ENCODE assay signal across 8 cellular contexts in genomic region chr7:64463636-64464375, GRCh38.
DNase-seq lines count a peak whose midpoint lies in the region; ATAC-seq and TF ChIP-seq lines count a peak whose summit lies in the region.

No MANE protein-coding gene starts in this region.

- peak overlapping the region; percentile 56; the same call in 2 of the 3 replicates for H3K4me3 Mint-ChIP-seq in GM23338

- H3K27ac Mint-ChIP-seq in GM23338: no peak overlapping the region

- no peak for DNase-seq in GM23338 (ENCODE audit: low spot score)
- peak; percentile 22 for DNase-seq in T-helper 22 cell (ENCODE audit: low read depth)
- peak; percentile 70 for DNase-seq in fibroblast of mammary gland (ENCODE audit: low read depth)
- peak; percentile 63 to 78 (median 72) for DNase-seq in ovary
- DNase-seq in NCI-H2196 (lab: John Stamatoyannopoulos, UW; ENCODE audit: unreplicated experiment): no peak

- H3K27ac ChIP-seq in GM23338 (ENCODE audit: low read depth) (no peak overlapping the region), ovary (peak overlapping the region in 1 of 2 donors; percentile 16)

- H3K27me3 Mint-ChIP-seq in GM23338 (ENCODE audit: insufficient read depth, low read depth, poor library complexity): no peaks in the 10 kb centered on the region

- H3K36me3 Mint-ChIP-seq in GM23338 (ENCODE audit: low read depth): peaks cover 20% of the 10 kb centered on the region

- no peak for TF ChIP-seq POLR2A in ovary (IDR thresholded peaks at IDR 0.05)

- H3F3A ChIP-seq in GM23338 (replicated peaks; ENCODE audit: low read depth): no peaks in the 10 kb centered on the region

- no peaks in the 10 kb centered on the region for H3K79me2 ChIP-seq in GM23338 (replicated peaks; ENCODE audit: insufficient read depth)

- no peaks in the 10 kb centered on the region for H3K9me3 ChIP-seq in ovary

- H3K36me3 ChIP-seq in GM23338 (ENCODE audit: insufficient read depth) (no peaks in the 10 kb centered on the region; the same call in 1 of the 2 replicates), ovary (no peaks in the 10 kb centered on the region)

- TF ChIP-seq CTCF in GM23338 (conservative IDR thresholded peaks at IDR 0.05; ENCODE audit: low read depth in 2 of 2) (no peak), fibroblast of mammary gland (conservative IDR thresholded peaks at IDR 0.05; ENCODE audit: control insufficient read depth, insufficient read depth, low read depth, low read length) (no peak), ovary (IDR thresholded peaks at IDR 0.05) (no peak)

- no peaks in the 10 kb centered on the region for H3K27me3 ChIP-seq in GM23338 (ENCODE audit: insufficient read depth)
- no peaks in the 10 kb centered on the region for H3K27me3 ChIP-seq in ovary

- WGBS in ovary, 3 donors: 33 to 78% (median 36%) methylated on average over 38 of the region's 38 CpGs

- H2AFZ ChIP-seq in GM23338: no peak overlapping the region

- H3K4me1 ChIP-seq in GM23338 (ENCODE audit: insufficient read depth): no peaks in the 10 kb centered on the region
- H3K4me1 ChIP-seq in ovary (ENCODE audit: insufficient read depth): no peaks in the 10 kb centered on the region

- H3K4me1 Mint-ChIP-seq in GM23338: no peaks in the 10 kb centered on the region

- no peaks in the 10 kb centered on the region for H3K9me2 ChIP-seq in GM23338 (ENCODE audit: insufficient read depth)

- H3K9me3 Mint-ChIP-seq in GM23338: peaks cover 86% of the 10 kb centered on the region

- ATAC-seq in GM23338: peak; percentile 61
- no peak for ATAC-seq in GM21528 (IDR thresholded peaks at IDR 0.05; ENCODE audit: low FRiP score, unreplicated experiment)
- ATAC-seq in GM18870 (IDR thresholded peaks at IDR 0.05; ENCODE audit: unreplicated experiment): no peak
- ATAC-seq in HG03469 (IDR thresholded peaks at IDR 0.05; ENCODE audit: unreplicated experiment): no peak

- intact Hi-C loops in ovary (cut with DNase I): no loop called here

- H4K20me1 ChIP-seq in GM23338 (replicated peaks; ENCODE audit: insufficient read depth): no peaks in the 10 kb centered on the region

- TF ChIP-seq EP300 in ovary (IDR thresholded peaks at IDR 0.05): no peak

- H3K4me3 ChIP-seq in GM23338: no peak overlapping the region
- H3K4me3 ChIP-seq in fibroblast of mammary gland (ENCODE audit: control insufficient read depth, low read depth, low read length): peak overlapping the region; percentile 42
- peak overlapping the region; percentile 25 for H3K4me3 ChIP-seq in ovary

- H3K4me2 ChIP-seq in GM23338: no peak overlapping the region

TF ChIP-seq in GM23338, 12 proteins besides CTCF, POLR2A, EP300 and RAD21:
- TF ChIP-seq STAT1 (IDR thresholded peaks at IDR 0.05; ENCODE audit: unreplicated experiment) (no peak), JUNB (IDR thresholded peaks at IDR 0.05; ENCODE audit: unreplicated experiment) (no peak)

Comparison
In these comparisons a context has a peak if more than half of its experiments do, and no peak if none do; other contexts are left out.
1. DNase-seq: peak in T-helper 22 cell (single experiment), fibroblast of mammary gland (single experiment) and ovary (5 of 5); none in GM23338 (single experiment) and NCI-H2196 (single experiment).